In the genomic region with DNA sequence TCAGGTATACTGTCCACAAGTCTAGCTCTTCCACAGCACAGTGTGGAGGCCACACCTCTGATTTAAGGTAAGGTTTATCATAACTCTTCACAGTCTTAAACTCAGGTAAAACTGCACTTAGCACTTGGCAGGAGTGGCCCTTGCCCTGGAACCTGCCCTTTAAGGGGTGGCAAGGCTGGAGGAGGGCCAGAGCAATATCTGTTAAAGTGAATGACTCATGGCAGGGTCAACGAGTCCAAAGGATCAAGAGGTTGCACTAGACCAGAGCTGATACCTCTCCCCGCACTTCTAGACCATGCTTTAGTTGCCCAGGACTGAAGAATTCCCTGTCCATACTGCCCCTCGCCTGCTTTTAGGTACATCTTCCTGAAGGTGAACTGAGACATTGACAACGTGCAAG, we compare ENCODE assay signal across 41 cellular contexts. TPM values are rescaled to one million over a fixed set of nuclear protein-coding genes. Genes with fewer than 3 reads are reported as not detected.
"Had no signal": no experiment of that assay in that cellular context is flagged by ENCODE, and none has a peak within 500 bp of the region (broad histone marks: within the 10 kb centered on the region; RNA-seq: fewer than 3 reads in every experiment).

No MANE protein-coding gene starts in this region.

- H3K27ac ChIP-seq: adrenal gland, ascending aorta, body of pancreas, brain microvascular endothelial cell, breast epithelium, cardiac muscle cell had no signal

- H3K9me3 Mint-ChIP-seq: activated naive CD4-positive, alpha-beta T cell treated with anti-CD3 and anti-CD28 coated beads for 36 hours; activated naive CD4-positive, alpha-beta T cell treated with anti-CD3 and anti-CD28 coated beads, Interleukin-2, amount 10 ng/mL, durations not matched to agents 7 days and 5 days; activated naive CD4-positive, alpha-beta T cell treated with anti-CD3 and anti-CD28 coated beads, Interleukin-2, amount 50 U/mL, for 24 hours; activated naive CD4-positive, alpha-beta T cell treated with anti-CD3 and anti-CD28 coated beads, Interleukin-2, amount 50 U/mL, for 72 hours; activated naive CD8-positive, alpha-beta T cell treated with anti-CD3 and anti-CD28 coated beads for 36 hours; activated naive CD8-positive, alpha-beta T cell treated with anti-CD3 and anti-CD28 coated beads, Interleukin-2, amount 10 ng/mL, durations not matched to agents 7 days and 5 days; activated naive CD8-positive, alpha-beta T cell treated with anti-CD3 and anti-CD28 coated beads, Interleukin-2, amount 50 U/mL, for 24 hours; activated T-cell treated with anti-CD3 and anti-CD28 coated beads, Interleukin-2, amount 50 U/mL, for 24 hours; activated T-cell treated with anti-CD3 and anti-CD28 coated beads, Interleukin-2, amount 50 U/mL, for 4 hours; activated T-cell treated with anti-CD3 and anti-CD28 coated beads, Interleukin-2, amount 50 U/mL, for 72 hours; activated T-helper 1 cell treated with anti-CD3 and anti-CD28 coated beads, Interleukin-12 subunit alpha, Interleukin-12 subunit beta, Interleukin-2, Interleukin-4 antibody, amounts not matched to agents 30 ng/mL and 10 ng/mL and 1 ng/mL, durations not matched to agents 14 hours and 24 hours and 36 hours; activated T-helper 17 cell treated with anti-CD3 and anti-CD28 coated beads, Interleukin-2, amount 50 U/mL, for 72 hours; activated T-helper 2 cell treated with anti-CD3 and anti-CD28 coated beads, Interferon-gamma antibody, Interleukin-2, Interleukin-4, amounts not matched to agents 10 μg/mL and 5 μg/mL and 100 μg/mL, durations not matched to agents 14 hours and 24 hours and 36 hours; central memory CD8-positive, alpha-beta T cell had no signal

- FAIRE-seq: bronchial epithelial cell had no signal

- H3K4me1 ChIP-seq: adrenal gland, ascending aorta, body of pancreas, breast epithelium had no signal

- ATAC-seq: activated naive CD4-positive, alpha-beta T cell treated with anti-CD3 and anti-CD28 coated beads, Interleukin-2, amount 50 U/mL, for 72 hours; activated naive CD8-positive, alpha-beta T cell treated with anti-CD3 and anti-CD28 coated beads, Interleukin-2, amount 50 U/mL, for 24 hours; activated T-cell treated with anti-CD3 and anti-CD28 coated beads, Interleukin-2, amount 50 U/mL, for 4 hours; activated T-cell treated with anti-CD3 and anti-CD28 coated beads, Interleukin-2, amount 50 U/mL, for 72 hours; activated T-helper 17 cell treated with anti-CD3 and anti-CD28 coated beads, Interleukin-2, amount 50 U/mL, for 72 hours; body of pancreas had no signal

- H3K4me1 Mint-ChIP-seq: activated naive CD4-positive, alpha-beta T cell treated with anti-CD3 and anti-CD28 coated beads, Interleukin-2, amount 10 ng/mL, durations not matched to agents 7 days and 5 days; activated naive CD4-positive, alpha-beta T cell treated with anti-CD3 and anti-CD28 coated beads, Interleukin-2, amount 50 U/mL, for 24 hours; activated naive CD8-positive, alpha-beta T cell treated with anti-CD3 and anti-CD28 coated beads for 36 hours; activated naive CD8-positive, alpha-beta T cell treated with anti-CD3 and anti-CD28 coated beads, Interleukin-2, amount 10 ng/mL, durations not matched to agents 7 days and 5 days; activated naive CD8-positive, alpha-beta T cell treated with anti-CD3 and anti-CD28 coated beads, Interleukin-2, amount 50 U/mL, for 24 hours; activated T-helper 17 cell treated with anti-CD3 and anti-CD28 coated beads, Interleukin-2, amount 50 U/mL, for 72 hours; brain; central memory CD8-positive, alpha-beta T cell had no signal

- H3K4me3 ChIP-seq: adrenal gland, ascending aorta, body of pancreas, breast epithelium, cardiac muscle cell had no signal

- DNase-seq: activated effector memory CD4-positive, alpha-beta T cell treated with anti-CD3 and anti-CD28 coated beads, Interleukin-2, amount 50 U/mL, for 16 hours; activated effector memory CD4-positive, alpha-beta T cell treated with Interleukin-2 at 50 U/mL for 16 hours; activated gamma-delta T cell; activated gamma-delta T cell treated with Interleukin-2 at 50 U/mL for 16 hours; activated naive CD4-positive, alpha-beta T cell; activated naive CD4-positive, alpha-beta T cell treated with anti-CD3 and anti-CD28 coated beads for 36 hours; activated naive CD4-positive, alpha-beta T cell treated with anti-CD3 and anti-CD28 coated beads, Interleukin-2, amount 10 ng/mL, durations not matched to agents 7 days and 5 days; activated naive CD4-positive, alpha-beta T cell treated with anti-CD3 and anti-CD28 coated beads, Interleukin-2, amount 50 U/mL, for 16 hours; activated naive CD4-positive, alpha-beta T cell treated with Interleukin-2 at 50 U/mL for 16 hours; activated naive CD8-positive, alpha-beta T cell treated with anti-CD3 and anti-CD28 coated beads for 36 hours; activated naive CD8-positive, alpha-beta T cell treated with anti-CD3 and anti-CD28 coated beads, Interleukin-2, amount 10 ng/mL, durations not matched to agents 7 days and 5 days; activated naive CD8-positive, alpha-beta T cell treated with anti-CD3 and anti-CD28 coated beads, Interleukin-2, amount 50 U/mL, for 24 hours; activated T-cell treated with anti-CD3 and anti-CD28 coated beads for 4 hours; activated T-cell treated with anti-CD3 and anti-CD28 coated beads, Interleukin-2, amount 50 U/mL, for 1 hour; activated T-cell treated with anti-CD3 and anti-CD28 coated beads, Interleukin-2, amount 50 U/mL, for 24 hours; activated T-cell treated with anti-CD3 and anti-CD28 coated beads, Interleukin-2, amount 50 U/mL, for 4 hours; activated T-cell treated with anti-CD3 and anti-CD28 coated beads, Interleukin-2, amount 50 U/mL, for 48 hours; activated T-cell treated with anti-CD3 and anti-CD28 coated beads, Interleukin-2, amount 50 U/mL, for 72 hours; adrenal gland; amniotic stem cell; amygdala; anterior cingulate cortex; aorta; body of pancreas; brain microvascular endothelial cell; central memory CD4-positive, alpha-beta T cell; cerebellar nuclear complex had no signal

- H3K9me3 ChIP-seq: adrenal gland, ascending aorta, body of pancreas had no signal

- H3K27ac Mint-ChIP-seq: activated naive CD4-positive, alpha-beta T cell treated with anti-CD3 and anti-CD28 coated beads for 36 hours; activated naive CD4-positive, alpha-beta T cell treated with anti-CD3 and anti-CD28 coated beads, Interleukin-2, amount 10 ng/mL, durations not matched to agents 7 days and 5 days; activated naive CD4-positive, alpha-beta T cell treated with anti-CD3 and anti-CD28 coated beads, Interleukin-2, amount 50 U/mL, for 24 hours; activated naive CD4-positive, alpha-beta T cell treated with anti-CD3 and anti-CD28 coated beads, Interleukin-2, amount 50 U/mL, for 72 hours; activated naive CD8-positive, alpha-beta T cell; activated naive CD8-positive, alpha-beta T cell treated with anti-CD3 and anti-CD28 coated beads for 36 hours; activated naive CD8-positive, alpha-beta T cell treated with anti-CD3 and anti-CD28 coated beads, Interleukin-2, amount 10 ng/mL, durations not matched to agents 7 days and 5 days; activated naive CD8-positive, alpha-beta T cell treated with anti-CD3 and anti-CD28 coated beads, Interleukin-2, amount 50 U/mL, for 24 hours; activated T-cell treated with anti-CD3 and anti-CD28 coated beads, Interleukin-2, amount 50 U/mL, for 24 hours; activated T-cell treated with anti-CD3 and anti-CD28 coated beads, Interleukin-2, amount 50 U/mL, for 72 hours; activated T-helper 1 cell treated with anti-CD3 and anti-CD28 coated beads, Interleukin-12 subunit alpha, Interleukin-12 subunit beta, Interleukin-2, Interleukin-4 antibody, amounts not matched to agents 30 ng/mL and 10 ng/mL and 1 ng/mL, durations not matched to agents 14 hours and 24 hours and 36 hours; activated T-helper 17 cell treated with anti-CD3 and anti-CD28 coated beads, Interleukin-2, amount 50 U/mL, for 72 hours; activated T-helper 2 cell treated with anti-CD3 and anti-CD28 coated beads, Interferon-gamma antibody, Interleukin-2, Interleukin-4, amounts not matched to agents 10 μg/mL and 5 μg/mL and 100 μg/mL, durations not matched to agents 14 hours and 24 hours and 36 hours; brain had no signal

- H3K36me3 Mint-ChIP-seq: activated naive CD4-positive, alpha-beta T cell treated with anti-CD3 and anti-CD28 coated beads, Interleukin-2, amount 10 ng/mL, durations not matched to agents 7 days and 5 days; activated naive CD4-positive, alpha-beta T cell treated with anti-CD3 and anti-CD28 coated beads, Interleukin-2, amount 50 U/mL, for 24 hours; activated naive CD4-positive, alpha-beta T cell treated with anti-CD3 and anti-CD28 coated beads, Interleukin-2, amount 50 U/mL, for 72 hours; activated naive CD8-positive, alpha-beta T cell; activated naive CD8-positive, alpha-beta T cell treated with anti-CD3 and anti-CD28 coated beads for 36 hours; brain had no signal

- H3K36me3 ChIP-seq: adrenal gland, ascending aorta, brain microvascular endothelial cell, breast epithelium, cardiac muscle cell had no signal

- H3K27me3 ChIP-seq: ascending aorta, body of pancreas, brain microvascular endothelial cell, cardiac muscle cell had no signal

- H3K4me3 Mint-ChIP-seq: activated naive CD4-positive, alpha-beta T cell treated with anti-CD3 and anti-CD28 coated beads for 36 hours; activated naive CD4-positive, alpha-beta T cell treated with anti-CD3 and anti-CD28 coated beads, Interleukin-2, amount 10 ng/mL, durations not matched to agents 7 days and 5 days; activated naive CD4-positive, alpha-beta T cell treated with anti-CD3 and anti-CD28 coated beads, Interleukin-2, amount 50 U/mL, for 24 hours; activated naive CD8-positive, alpha-beta T cell; activated naive CD8-positive, alpha-beta T cell treated with anti-CD3 and anti-CD28 coated beads for 36 hours; activated naive CD8-positive, alpha-beta T cell treated with anti-CD3 and anti-CD28 coated beads, Interleukin-2, amount 10 ng/mL, durations not matched to agents 7 days and 5 days; activated naive CD8-positive, alpha-beta T cell treated with anti-CD3 and anti-CD28 coated beads, Interleukin-2, amount 50 U/mL, for 24 hours; activated T-cell treated with anti-CD3 and anti-CD28 coated beads, Interleukin-2, amount 50 U/mL, for 24 hours; activated T-cell treated with anti-CD3 and anti-CD28 coated beads, Interleukin-2, amount 50 U/mL, for 4 hours; activated T-cell treated with anti-CD3 and anti-CD28 coated beads, Interleukin-2, amount 50 U/mL, for 72 hours; activated T-helper 1 cell treated with anti-CD3 and anti-CD28 coated beads, Interleukin-12 subunit alpha, Interleukin-12 subunit beta, Interleukin-2, Interleukin-4 antibody, amounts not matched to agents 30 ng/mL and 10 ng/mL and 1 ng/mL, durations not matched to agents 14 hours and 24 hours and 36 hours; activated T-helper 17 cell treated with anti-CD3 and anti-CD28 coated beads, Interleukin-2, amount 50 U/mL, for 72 hours; brain; central memory CD8-positive, alpha-beta T cell had no signal

RNA-seq across cellular contexts. Expression of gene GPR50, which starts 14.7 kb away (rescaled TPM):
- total RNA-seq: activated naive CD4-positive, alpha-beta T cell treated with anti-CD3 and anti-CD28 coated beads for 36 hours; activated naive CD4-positive, alpha-beta T cell treated with anti-CD3 and anti-CD28 coated beads, Interleukin-2, amount 50 U/mL, for 72 hours; activated naive CD8-positive, alpha-beta T cell treated with anti-CD3 and anti-CD28 coated beads for 36 hours; activated naive CD8-positive, alpha-beta T cell treated with anti-CD3 and anti-CD28 coated beads, Interleukin-2, amount 10 ng/mL, durations not matched to agents 7 days and 5 days; activated T-cell treated with anti-CD3 and anti-CD28 coated beads, Interleukin-2, amount 50 U/mL, for 4 hours; activated T-cell treated with anti-CD3 and anti-CD28 coated beads, Interleukin-2, amount 50 U/mL, for 72 hours; activated T-helper 1 cell treated with anti-CD3 and anti-CD28 coated beads, Interleukin-12 subunit alpha, Interleukin-12 subunit beta, Interleukin-2, Interleukin-4 antibody, amounts not matched to agents 30 ng/mL and 10 ng/mL and 1 ng/mL, durations not matched to agents 14 hours and 24 hours and 36 hours; activated T-helper 17 cell treated with anti-CD3 and anti-CD28 coated beads, Interleukin-2, amount 50 U/mL, for 72 hours; activated T-helper 2 cell treated with anti-CD3 and anti-CD28 coated beads, Interferon-gamma antibody, Interleukin-2, Interleukin-4, amounts not matched to agents 10 μg/mL and 5 μg/mL and 100 μg/mL, durations not matched to agents 14 hours and 24 hours and 36 hours; adrenal gland; aorta; ascending aorta; body of pancreas; bronchial epithelial cell; cardiac muscle cell; cardiac septum; cerebellum had no signal
